Comparison of ENCODE assay signal across 29 cellular contexts in the genomic region with DNA sequence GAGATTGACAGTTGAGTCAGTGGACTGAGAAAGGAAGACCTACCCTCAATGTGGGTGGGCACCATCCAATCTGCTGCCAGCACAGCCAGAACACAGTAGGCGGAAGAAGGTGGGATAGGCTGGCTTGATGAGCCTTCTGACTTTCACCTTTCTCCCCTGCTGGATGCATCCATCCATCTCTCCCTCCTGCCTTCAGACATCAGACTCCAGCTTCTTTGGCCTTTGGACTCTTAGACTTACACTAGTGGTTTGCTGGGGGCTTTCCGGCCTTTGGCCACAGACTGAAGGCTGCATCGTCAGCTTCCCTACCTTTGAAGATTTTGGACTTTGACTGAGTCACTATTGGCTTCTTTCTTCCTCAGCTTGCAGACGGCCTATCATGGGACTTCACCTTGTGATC.
"Had no signal": no experiment of that assay in that cellular context is flagged by ENCODE, and none has a peak within 500 bp of the region (broad histone marks: within the 10 kb centered on the region; RNA-seq: fewer than 3 reads in every experiment).

No MANE protein-coding gene starts in this region.

- H3K27ac ChIP-seq: neural progenitor cell, ovary, parathyroid adenoma, psoas muscle, right lobe of liver, sigmoid colon, suprapubic skin, testis, tibial artery, transverse colon, upper lobe of left lung, vagina had no signal

- H3K4me1 Mint-ChIP-seq: natural killer cell; stimulated activated effector memory CD8-positive, alpha-beta T cell treated with anti-CD3 and anti-CD28 coated beads, Interleukin-12 subunit alpha, Interleukin-12 subunit beta, amount 100 ng/mL, for 72 hours; stimulated activated naive CD8-positive, alpha-beta T cell treated with anti-CD3 and anti-CD28 coated beads, Interleukin-15, amount 100 ng/mL, for 72 hours had no signal

- H3K9ac ChIP-seq: neural progenitor cell, parathyroid adenoma had no signal

- H3K27me3 ChIP-seq: neural progenitor cell, ovary, right lobe of liver, sigmoid colon, suprapubic skin, testis, tibial artery, transverse colon, upper lobe of left lung, vagina had no signal

- H3K9me3 ChIP-seq: ovary, psoas muscle, right lobe of liver, sigmoid colon, suprapubic skin, testis, tibial artery, transverse colon, upper lobe of left lung, vagina had no signal

- H3K4me3 Mint-ChIP-seq: natural killer cell; nephron; neural progenitor cell; stimulated activated effector memory CD8-positive, alpha-beta T cell treated with anti-CD3 and anti-CD28 coated beads, Interleukin-12 subunit alpha, Interleukin-12 subunit beta, amount 100 ng/mL, for 72 hours; stimulated activated naive CD8-positive, alpha-beta T cell treated with anti-CD3 and anti-CD28 coated beads, Interleukin-15, amount 100 ng/mL, for 72 hours had no signal

- DNase-seq: natural killer cell; occipital lobe; ovary; posterior cingulate gyrus; psoas muscle; right cardiac atrium; right lobe of liver; sigmoid colon; small intestine; stimulated activated CD4-positive, alpha-beta T cell treated with anti-CD3 and anti-CD28 coated beads, Interleukin-15, amount 100 ng/mL, for 24 hours; stimulated activated CD4-positive, alpha-beta T cell treated with anti-CD3 and anti-CD28 coated beads, Interleukin-2, amount 100 ng/mL, for 24 hours; stimulated activated CD4-positive, alpha-beta T cell treated with anti-CD3 and anti-CD28 coated beads, Interleukin-2, amount 100 ng/mL, for 48 hours; stimulated activated CD4-positive, alpha-beta T cell treated with anti-CD3 and anti-CD28 coated beads, Interleukin-4, amount 100 ng/mL, for 24 hours; stimulated activated naive CD4-positive, alpha-beta T cell; stimulated activated naive CD8-positive, alpha-beta T cell treated with anti-CD3 and anti-CD28 coated beads, Interleukin-15, amount 100 ng/mL, for 72 hours; stimulated activated naive CD8-positive, alpha-beta T cell treated with anti-CD3 and anti-CD28 coated beads, Interleukin-15, Interleukin-2, amounts not matched to agents 100 U/mL and 50 U/mL, for 24 hours; substantia nigra; testis; tibial artery; transverse colon; upper lobe of left lung had no signal

- H3K4me1 ChIP-seq: neural progenitor cell, parathyroid adenoma, psoas muscle, right lobe of liver, sigmoid colon, suprapubic skin, testis, tibial artery, transverse colon, upper lobe of left lung, vagina had no signal

- H3K36me3 ChIP-seq: neural progenitor cell, ovary, right lobe of liver, sigmoid colon, suprapubic skin, tibial artery, transverse colon, upper lobe of left lung, vagina had no signal

- H3K79me2 ChIP-seq: parathyroid adenoma had no signal

- H3K27me3 Mint-ChIP-seq: progenitor cell of endocrine pancreas; stimulated activated naive CD8-positive, alpha-beta T cell treated with anti-CD3 and anti-CD28 coated beads, Interleukin-15, amount 100 ng/mL, for 72 hours had no signal

- H3K4me2 ChIP-seq: neural progenitor cell had no signal

- FAIRE-seq: small intestine, urothelium cell line had no signal

- H3K4me3 ChIP-seq: neural progenitor cell, ovary, psoas muscle, right lobe of liver, sigmoid colon, suprapubic skin, testis, tibial artery, transverse colon, upper lobe of left lung, vagina had no signal

- H2AFZ ChIP-seq: neural progenitor cell, parathyroid adenoma had no signal

- H3K27ac Mint-ChIP-seq: natural killer cell; nephron; neural progenitor cell; progenitor cell of endocrine pancreas; stimulated activated effector memory CD8-positive, alpha-beta T cell treated with anti-CD3 and anti-CD28 coated beads, Interleukin-12 subunit alpha, Interleukin-12 subunit beta, amount 100 ng/mL, for 72 hours; stimulated activated naive CD8-positive, alpha-beta T cell treated with anti-CD3 and anti-CD28 coated beads, Interleukin-15, amount 100 ng/mL, for 72 hours had no signal

- ATAC-seq: natural killer cell; psoas muscle; right cardiac atrium; right lobe of liver; stimulated activated effector memory CD8-positive, alpha-beta T cell treated with anti-CD3 and anti-CD28 coated beads, Interleukin-12 subunit alpha, Interleukin-12 subunit beta, amount 100 ng/mL, for 72 hours; stimulated activated naive CD8-positive, alpha-beta T cell treated with anti-CD3 and anti-CD28 coated beads, Interleukin-15, amount 100 ng/mL, for 72 hours; stimulated activated naive CD8-positive, alpha-beta T cell treated with anti-CD3 and anti-CD28 coated beads, Interleukin-15, Interleukin-2, amounts not matched to agents 100 U/mL and 50 U/mL, for 24 hours had no signal

- H3K36me3 Mint-ChIP-seq: neural progenitor cell; stimulated activated effector memory CD8-positive, alpha-beta T cell treated with anti-CD3 and anti-CD28 coated beads, Interleukin-12 subunit alpha, Interleukin-12 subunit beta, amount 100 ng/mL, for 72 hours had no signal

- H3K9me3 Mint-ChIP-seq: neural progenitor cell had no signal
